ENCODE assay signal across 18 cellular contexts in the genomic region with DNA sequence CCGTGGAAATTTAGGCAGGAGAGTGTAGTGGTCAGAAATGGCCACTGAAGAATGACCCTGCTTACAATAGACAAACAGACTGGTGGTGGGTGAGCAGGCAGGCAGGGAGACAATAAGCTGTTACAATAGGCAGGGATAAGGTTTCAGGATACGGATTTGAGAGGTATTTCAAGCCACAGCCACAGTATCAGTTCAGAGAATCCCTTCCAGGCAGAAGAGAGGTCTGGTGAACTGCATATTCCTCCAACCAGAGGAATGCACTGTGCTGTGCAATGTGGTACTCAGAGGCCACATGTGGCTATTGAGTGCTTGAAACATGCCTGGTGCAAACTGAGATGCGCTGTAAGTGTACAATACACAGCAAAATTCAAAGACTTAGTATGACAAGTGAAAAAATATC.
"Had no signal": no experiment of that assay in that cellular context is flagged by ENCODE, and none has a peak within 500 bp of the region (broad histone marks: within the 10 kb centered on the region; RNA-seq: fewer than 3 reads in every experiment).

No MANE protein-coding gene starts in this region.

- H3K4me3 ChIP-seq: gastrocnemius medialis, heart left ventricle, lower lobe of right lung, right atrium auricular region, transverse colon had no signal

- DNase-seq: activated CD4-positive, alpha-beta T cell treated with anti-CD3 and anti-CD28 coated beads, Interleukin-2, amount 50 U/mL, for 48 hours; activated CD4-positive, CD25-positive, alpha-beta regulatory T cell treated with anti-CD3 and anti-CD28 coated beads, Interleukin-2, amount 50 U/mL, for 72 hours; activated naive CD4-positive, alpha-beta T cell treated with anti-CD3 and anti-CD28 coated beads, Interleukin-2, amount 50 U/mL, for 16 hours; gastrocnemius medialis; heart left ventricle; left cardiac atrium; lower lobe of right lung; naive thymus-derived CD4-positive, alpha-beta T cell; nucleus accumbens; small intestine; stimulated activated CD4-positive, alpha-beta T cell treated with anti-CD3 and anti-CD28 coated beads, Interleukin-4, amount 100 ng/mL, for 4 hours; stimulated activated CD8-positive, alpha-beta memory T cell treated with anti-CD3 and anti-CD28 coated beads, Interleukin-4, amount 100 ng/mL, for 48 hours; stimulated activated naive CD4-positive, alpha-beta T cell treated with Interleukin-2 at 50 U/mL for 16 hours; substantia nigra; SW 1271; T-helper 9 cell; transverse colon had no signal

- ATAC-seq: gastrocnemius medialis; heart left ventricle; left cardiac atrium; lower lobe of right lung; naive thymus-derived CD4-positive, alpha-beta T cell had no signal

- H3K4me1 ChIP-seq: gastrocnemius medialis, lower lobe of right lung had no signal

- H3K9me3 ChIP-seq: gastrocnemius medialis, heart left ventricle, lower lobe of right lung, right atrium auricular region, transverse colon had no signal

- H3K27me3 ChIP-seq: gastrocnemius medialis, heart left ventricle, right atrium auricular region, transverse colon had no signal

- H3K27ac ChIP-seq: gastrocnemius medialis, heart left ventricle, lower lobe of right lung, right atrium auricular region, transverse colon had no signal
